In genomic region chr1:157347508-157347907, GRCh38 we compare ENCODE assay signal across 1 cellular context.
TF ChIP-seq lines count a peak whose summit lies in the region.

No MANE protein-coding gene starts in this region.

TF ChIP-seq in GM23338, 12 proteins besides CTCF, POLR2A, EP300 and RAD21 (continued from another document):
- TF ChIP-seq, protein P1, sequence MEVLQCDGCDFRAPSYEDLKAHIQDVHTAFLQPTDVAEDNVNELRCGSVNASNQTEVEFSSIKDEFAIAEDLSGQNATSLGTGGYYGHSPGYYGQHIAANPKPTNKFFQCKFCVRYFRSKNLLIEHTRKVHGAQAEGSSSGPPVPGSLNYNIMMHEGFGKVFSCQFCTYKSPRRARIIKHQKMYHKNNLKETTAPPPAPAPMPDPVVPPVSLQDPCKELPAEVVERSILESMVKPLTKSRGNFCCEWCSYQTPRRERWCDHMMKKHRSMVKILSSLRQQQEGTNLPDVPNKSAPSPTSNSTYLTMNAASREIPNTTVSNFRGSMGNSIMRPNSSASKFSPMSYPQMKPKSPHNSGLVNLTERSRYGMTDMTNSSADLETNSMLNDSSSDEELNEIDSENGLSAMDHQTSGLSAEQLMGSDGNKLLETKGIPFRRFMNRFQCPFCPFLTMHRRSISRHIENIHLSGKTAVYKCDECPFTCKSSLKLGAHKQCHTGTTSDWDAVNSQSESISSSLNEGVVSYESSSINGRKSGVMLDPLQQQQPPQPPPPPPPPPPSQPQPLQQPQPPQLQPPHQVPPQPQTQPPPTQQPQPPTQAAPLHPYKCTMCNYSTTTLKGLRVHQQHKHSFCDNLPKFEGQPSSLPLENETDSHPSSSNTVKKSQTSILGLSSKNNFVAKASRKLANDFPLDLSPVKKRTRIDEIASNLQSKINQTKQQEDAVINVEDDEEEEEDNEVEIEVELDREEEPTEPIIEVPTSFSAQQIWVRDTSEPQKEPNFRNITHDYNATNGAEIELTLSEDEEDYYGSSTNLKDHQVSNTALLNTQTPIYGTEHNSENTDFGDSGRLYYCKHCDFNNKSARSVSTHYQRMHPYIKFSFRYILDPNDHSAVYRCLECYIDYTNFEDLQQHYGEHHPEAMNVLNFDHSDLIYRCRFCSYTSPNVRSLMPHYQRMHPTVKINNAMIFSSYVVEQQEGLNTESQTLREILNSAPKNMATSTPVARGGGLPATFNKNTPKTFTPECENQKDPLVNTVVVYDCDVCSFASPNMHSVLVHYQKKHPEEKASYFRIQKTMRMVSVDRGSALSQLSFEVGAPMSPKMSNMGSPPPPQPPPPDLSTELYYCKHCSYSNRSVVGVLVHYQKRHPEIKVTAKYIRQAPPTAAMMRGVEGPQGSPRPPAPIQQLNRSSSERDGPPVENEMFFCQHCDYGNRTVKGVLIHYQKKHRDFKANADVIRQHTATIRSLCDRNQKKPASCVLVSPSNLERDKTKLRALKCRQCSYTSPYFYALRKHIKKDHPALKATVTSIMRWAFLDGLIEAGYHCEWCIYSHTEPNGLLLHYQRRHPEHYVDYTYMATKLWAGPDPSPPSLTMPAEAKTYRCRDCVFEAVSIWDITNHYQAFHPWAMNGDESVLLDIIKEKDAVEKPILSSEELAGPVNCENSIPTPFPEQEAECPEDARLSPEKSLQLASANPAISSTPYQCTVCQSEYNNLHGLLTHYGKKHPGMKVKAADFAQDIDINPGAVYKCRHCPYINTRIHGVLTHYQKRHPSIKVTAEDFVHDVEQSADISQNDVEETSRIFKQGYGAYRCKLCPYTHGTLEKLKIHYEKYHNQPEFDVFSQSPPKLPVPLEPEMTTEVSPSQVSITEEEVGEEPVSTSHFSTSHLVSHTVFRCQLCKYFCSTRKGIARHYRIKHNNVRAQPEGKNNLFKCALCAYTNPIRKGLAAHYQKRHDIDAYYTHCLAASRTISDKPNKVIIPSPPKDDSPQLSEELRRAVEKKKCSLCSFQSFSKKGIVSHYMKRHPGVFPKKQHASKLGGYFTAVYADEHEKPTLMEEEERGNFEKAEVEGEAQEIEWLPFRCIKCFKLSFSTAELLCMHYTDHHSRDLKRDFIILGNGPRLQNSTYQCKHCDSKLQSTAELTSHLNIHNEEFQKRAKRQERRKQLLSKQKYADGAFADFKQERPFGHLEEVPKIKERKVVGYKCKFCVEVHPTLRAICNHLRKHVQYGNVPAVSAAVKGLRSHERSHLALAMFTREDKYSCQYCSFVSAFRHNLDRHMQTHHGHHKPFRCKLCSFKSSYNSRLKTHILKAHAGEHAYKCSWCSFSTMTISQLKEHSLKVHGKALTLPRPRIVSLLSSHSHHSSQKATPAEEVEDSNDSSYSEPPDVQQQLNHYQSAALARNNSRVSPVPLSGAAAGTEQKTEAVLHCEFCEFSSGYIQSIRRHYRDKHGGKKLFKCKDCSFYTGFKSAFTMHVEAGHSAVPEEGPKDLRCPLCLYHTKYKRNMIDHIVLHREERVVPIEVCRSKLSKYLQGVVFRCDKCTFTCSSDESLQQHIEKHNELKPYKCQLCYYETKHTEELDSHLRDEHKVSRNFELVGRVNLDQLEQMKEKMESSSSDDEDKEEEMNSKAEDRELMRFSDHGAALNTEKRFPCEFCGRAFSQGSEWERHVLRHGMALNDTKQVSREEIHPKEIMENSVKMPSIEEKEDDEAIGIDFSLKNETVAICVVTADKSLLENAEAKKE (CRISPR knock-in tag; IDR thresholded peaks at IDR 0.05) = no peak
- TF ChIP-seq POLR2AphosphoS5 (IDR thresholded peaks at IDR 0.05; ENCODE audit: low read depth) = no peak
- no peak for TF ChIP-seq ZNF114 (CRISPR knock-in tag; IDR thresholded peaks at IDR 0.05)
- TF ChIP-seq STAT1 (IDR thresholded peaks at IDR 0.05; ENCODE audit: unreplicated experiment) = no peak
